Comparison of ENCODE assay signal across 18 cellular contexts in the genomic region with DNA sequence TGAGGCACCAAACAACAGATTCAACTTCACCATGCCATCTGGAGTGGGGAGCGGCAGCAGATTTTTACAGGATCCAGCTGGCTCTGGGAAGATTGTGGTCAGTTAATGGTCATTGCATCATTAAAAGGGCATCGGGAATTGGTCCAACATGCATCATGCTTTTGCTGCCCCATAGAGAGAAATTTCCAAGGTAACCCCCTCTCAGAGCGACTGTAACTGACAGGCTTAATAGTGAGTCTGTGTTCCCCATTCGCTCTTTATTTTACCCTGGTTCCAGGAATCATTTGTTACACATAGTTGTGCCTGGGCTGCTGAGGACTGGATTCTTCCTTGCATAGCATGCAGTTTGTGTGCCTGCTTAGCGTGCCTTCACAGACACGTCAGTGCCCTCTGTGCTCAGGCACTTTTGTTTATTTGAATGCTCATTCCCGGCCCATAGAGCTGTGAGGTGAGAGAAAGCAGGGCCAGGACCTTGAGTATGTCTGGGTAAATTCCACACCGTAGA. TPM values are rescaled to one million over a fixed set of nuclear protein-coding genes. Genes with fewer than 3 reads are reported as not detected.
DNase-seq lines count a peak whose midpoint lies in the region; ATAC-seq and TF ChIP-seq lines count a peak whose summit lies in the region.
"Had no signal": no experiment of that assay in that cellular context is flagged by ENCODE, and none has a peak within 500 bp of the region (broad histone marks: within the 10 kb centered on the region; RNA-seq: fewer than 3 reads in every experiment).

No MANE protein-coding gene starts in this region.

- no peaks in the 10 kb centered on the region for H3K27me3 ChIP-seq in CD4-positive, alpha-beta memory T cell (ENCODE audit: insufficient read depth, low read length)
- H3K27me3 ChIP-seq in MG63 = no peaks in the 10 kb centered on the region
- H3K27me3 ChIP-seq in esophagus muscularis mucosa = no peaks in the 10 kb centered on the region
- no peaks in the 10 kb centered on the region for H3K27me3 ChIP-seq in neuronal stem cell (ENCODE audit: control insufficient read depth in 3 of 3, insufficient read depth in 3 of 3, low read depth in 1 of 3, low read length in 3 of 3)
- H3K27me3 ChIP-seq in right lobe of liver = no peaks in the 10 kb centered on the region
- H3K27me3 ChIP-seq: pancreas had no signal

- no peak for DNase-seq in CD4-positive, alpha-beta memory T cell
- peak; percentile 66 for DNase-seq in MG63
- DNase-seq in esophagus muscularis mucosa (ENCODE audit: extremely low spot score) = no peak
- DNase-seq in neuronal stem cell (ENCODE audit: low spot score) = no peak
- no peak for DNase-seq in progenitor cell of endocrine pancreas (ENCODE audit: low spot score, unreplicated experiment)
- DNase-seq in HPDE6-E6E7 (ENCODE audit: extremely low spot score) = no peak
- DNase-seq in right lobe of liver = no peak
- no peak for DNase-seq in NCI-H2107 treated with DMSO at 0.1 percent for 48 hours (lab: John Stamatoyannopoulos, UW; ENCODE audit: unreplicated experiment)
- DNase-seq: activated naive CD4-positive, alpha-beta T cell treated with anti-CD3 and anti-CD28 coated beads, Interleukin-2, amount 50 U/mL, for 16 hours; dermis blood vessel endothelial cell; heart right ventricle; lower lobe of right lung; NCI-H1417 treated with DMSO at 0.1 percent for 48 hours; NCI-H748 treated with DMSO at 0.1 percent for 48 hours; pancreas; stimulated activated CD4-positive, alpha-beta T cell treated with anti-CD3 and anti-CD28 coated beads, Interleukin-2, amount 100 ng/mL, for 48 hours had no signal

- H3K27ac Mint-ChIP-seq in CD4-positive, alpha-beta memory T cell = peak overlapping the region in 4 of 7 donors; percentile 3 to 70 (median 28)
- H3K27ac Mint-ChIP-seq in progenitor cell of endocrine pancreas = no peak overlapping the region
- H3K27ac Mint-ChIP-seq: stimulated activated naive CD8-positive, alpha-beta T cell treated with anti-CD3 and anti-CD28 coated beads, Interleukin-15, Interleukin-2, amounts not matched to agents 100 ng/mL and 50 ng/mL, for 24 hours had no signal

- no peak overlapping the region for H2AFZ ChIP-seq in neuronal stem cell (ENCODE audit: low read length)

- H3K9me3 Mint-ChIP-seq in CD4-positive, alpha-beta memory T cell = peaks cover 0 to 5% (median under 1%) of the 10 kb centered on the region in 8 donors
- peaks cover 5% of the 10 kb centered on the region for H3K9me3 Mint-ChIP-seq in progenitor cell of endocrine pancreas (ENCODE audit: low read depth)

- H3K14ac ChIP-seq in neuronal stem cell (ENCODE audit: low read length) = no peak overlapping the region

- H3K27me3 Mint-ChIP-seq in CD4-positive, alpha-beta memory T cell = no peaks in the 10 kb centered on the region
- peaks cover 30% of the 10 kb centered on the region for H3K27me3 Mint-ChIP-seq in progenitor cell of endocrine pancreas
- H3K27me3 Mint-ChIP-seq: stimulated activated naive CD8-positive, alpha-beta T cell treated with anti-CD3 and anti-CD28 coated beads, Interleukin-15, Interleukin-2, amounts not matched to agents 100 ng/mL and 50 ng/mL, for 24 hours had no signal

- no peak for TF ChIP-seq CTCF in esophagus muscularis mucosa (IDR thresholded peaks at IDR 0.05)
- no peak for TF ChIP-seq CTCF in progenitor cell of endocrine pancreas (IDR thresholded peaks at IDR 0.05; ENCODE audit: unreplicated experiment)
- TF ChIP-seq CTCF in right lobe of liver (IDR thresholded peaks at IDR 0.05) = no peak

- no peak overlapping the region for H3K4me3 ChIP-seq in CD4-positive, alpha-beta memory T cell (ENCODE audit: low read length in 2 of 2)
- no peak overlapping the region for H3K4me3 ChIP-seq in MG63
- H3K4me3 ChIP-seq in esophagus muscularis mucosa = no peak overlapping the region
- H3K4me3 ChIP-seq in neuronal stem cell (ENCODE audit: low read length in 2 of 2) = no peak overlapping the region
- H3K4me3 ChIP-seq in right lobe of liver = no peak overlapping the region
- H3K4me3 ChIP-seq: heart right ventricle, lower lobe of right lung, pancreas had no signal

- TF ChIP-seq POLR2A in esophagus muscularis mucosa (IDR thresholded peaks at IDR 0.05; ENCODE audit: low read depth) (no peak), right lobe of liver (IDR thresholded peaks at IDR 0.05) (no peak)

- H2BK12ac ChIP-seq in neuronal stem cell (ENCODE audit: low read length) = peak overlapping the region; percentile 27

- H3K9me3 ChIP-seq in CD4-positive, alpha-beta memory T cell (ENCODE audit: control insufficient read depth in 1 of 2, low read length in 2 of 2) = no peaks in the 10 kb centered on the region
- H3K9me3 ChIP-seq in MG63 (no peaks in the 10 kb centered on the region), esophagus muscularis mucosa (no peaks in the 10 kb centered on the region), neuronal stem cell (replicated peaks in 1 of 2; ENCODE audit: control insufficient read depth in 2 of 2, insufficient read depth in 1 of 2, low read depth in 1 of 2, low read length in 2 of 2) (peaks cover 0 to 5% of the 10 kb centered on the region in 2 donors), right lobe of liver (no peaks in the 10 kb centered on the region)
- H3K9me3 ChIP-seq: lower lobe of right lung, pancreas had no signal

- intact Hi-C loops in CD4-positive, alpha-beta memory T cell (cut with micrococcal nuclease) = no loop called here
- intact Hi-C loops in esophagus muscularis mucosa (cut with DNase I) (no loop called here), right lobe of liver (cut with DNase I) (loop anchor here in 1 of 2 donors (10.0 kb wide), 1 partner anchor 248 kb away; no protein-coding TSS in a partner anchor)

- H3K4me1 Mint-ChIP-seq in CD4-positive, alpha-beta memory T cell = peaks cover 20 to 33% (median 27%) of the 10 kb centered on the region in 4 donors
- H3K4me1 Mint-ChIP-seq in progenitor cell of endocrine pancreas (ENCODE audit: low read depth) = peaks cover 14% of the 10 kb centered on the region

- no peak overlapping the region for H3K9ac ChIP-seq in neuronal stem cell (ENCODE audit: low read depth, low read length, poor library complexity)

- peak; percentile 36 for TF ChIP-seq EP300 in esophagus muscularis mucosa (IDR thresholded peaks at IDR 0.05)

- peak overlapping the region; percentile 17 for H3K18ac ChIP-seq in neuronal stem cell (ENCODE audit: low read length)

- H3K4me3 Mint-ChIP-seq in CD4-positive, alpha-beta memory T cell = no peak overlapping the region
- H3K4me3 Mint-ChIP-seq in progenitor cell of endocrine pancreas (ENCODE audit: low read depth) = no peak overlapping the region
- H3K4me3 Mint-ChIP-seq: stimulated activated naive CD8-positive, alpha-beta T cell treated with anti-CD3 and anti-CD28 coated beads, Interleukin-15, Interleukin-2, amounts not matched to agents 100 ng/mL and 50 ng/mL, for 24 hours had no signal

- peaks cover 26% of the 10 kb centered on the region for H3K4me1 ChIP-seq in CD4-positive, alpha-beta memory T cell (ENCODE audit: insufficient read depth, low read length)
- H3K4me1 ChIP-seq in esophagus muscularis mucosa (peaks cover 7 to 66% (median 58%) of the 10 kb centered on the region in 4 donors), neuronal stem cell (ENCODE audit: control insufficient read depth in 2 of 2, insufficient read depth in 1 of 2, low read depth in 1 of 2, low read length in 2 of 2) (peaks cover 12 to 14% of the 10 kb centered on the region in 2 donors), right lobe of liver (no peaks in the 10 kb centered on the region)

- no peaks in the 10 kb centered on the region for H3K36me3 Mint-ChIP-seq in CD4-positive, alpha-beta memory T cell
- peaks cover 8% of the 10 kb centered on the region for H3K36me3 Mint-ChIP-seq in progenitor cell of endocrine pancreas (ENCODE audit: insufficient read depth)

- no peak overlapping the region for H4K91ac ChIP-seq in neuronal stem cell (ENCODE audit: low read depth, low read length, poor library complexity)

- CTCF ChIA-PET in CD4-positive, alpha-beta memory T cell (lab: Charles Lee; ENCODE audit: partially characterized antibody) = interaction anchor here (1.3 to 7.2 kb wide), 5 partner anchors 16 to 356 kb away, joined by 3 to 99 read pairs (median 12); no protein-coding TSS in a partner anchor

- WGBS in esophagus muscularis mucosa = 56% methylated on average over 7 of the region's 8 CpGs
- no CpG with 5 or more reads among the region's 8 CpGs for WGBS in neuronal stem cell (ENCODE audit: extremely low coverage in 2 of 2, insufficient read length in 2 of 2, insufficient replicate concordance in 1 of 2), 2 donors
- WGBS in right lobe of liver (ENCODE audit: insufficient coverage, low coverage, low lambda C conversion rate, missing lambda C conversion rate) = 83% methylated on average over 7 of the region's 8 CpGs

- H3K4me2 ChIP-seq in neuronal stem cell (ENCODE audit: insufficient read depth, low read length, poor library complexity, severe bottlenecking) = no peak overlapping the region

- POLR2A ChIA-PET in CD4-positive, alpha-beta memory T cell (lab: Charles Lee; ENCODE audit: partially characterized antibody) = interaction anchor here (0.8 to 3.7 kb wide), 4 partner anchors 10 to 247 kb away, joined by 3 to 28 read pairs (median 6); no protein-coding TSS in a partner anchor

- no peak overlapping the region for H2BK15ac ChIP-seq in neuronal stem cell (ENCODE audit: low read length)

- no peaks in the 10 kb centered on the region for H3K36me3 ChIP-seq in CD4-positive, alpha-beta memory T cell (ENCODE audit: insufficient read depth, low read length)
- no peaks in the 10 kb centered on the region for H3K36me3 ChIP-seq in MG63
- H3K36me3 ChIP-seq in esophagus muscularis mucosa = no peaks in the 10 kb centered on the region
- H3K36me3 ChIP-seq in neuronal stem cell (replicated peaks in 1 of 2; ENCODE audit: control insufficient read depth in 2 of 2, insufficient read depth in 2 of 2, low read length in 2 of 2) = no peaks in the 10 kb centered on the region
- no peaks in the 10 kb centered on the region for H3K36me3 ChIP-seq in right lobe of liver
- H3K36me3 ChIP-seq: heart right ventricle, lower lobe of right lung, pancreas had no signal

- H2BK5ac ChIP-seq in neuronal stem cell (ENCODE audit: low read length) = no peak overlapping the region

- H3K23ac ChIP-seq in neuronal stem cell (ENCODE audit: low read depth, low read length, poor library complexity) = no peak overlapping the region

- H2BK120ac ChIP-seq in neuronal stem cell (ENCODE audit: low read depth, low read length) = no peak overlapping the region

- H3K27ac ChIP-seq in CD4-positive, alpha-beta memory T cell (ENCODE audit: low read depth, low read length) = no peak overlapping the region
- H3K27ac ChIP-seq in esophagus muscularis mucosa (replicated peaks in 1 of 4) (peak overlapping the region; percentile 72 to 84 (median 78)), neuronal stem cell (replicated peaks; ENCODE audit: low read length) (no peak overlapping the region), right lobe of liver (no peak overlapping the region)
- H3K27ac ChIP-seq: heart right ventricle, lower lobe of right lung, pancreas had no signal

- no peaks in the 10 kb centered on the region for H3K79me1 ChIP-seq in neuronal stem cell (ENCODE audit: low read depth, low read length)

- no peak for ATAC-seq in right lobe of liver
- ATAC-seq: lower lobe of right lung, pancreas, Right ventricle myocardium inferior had no signal

- no peak overlapping the region for H3K4ac ChIP-seq in neuronal stem cell (ENCODE audit: low read length)

- H4K8ac ChIP-seq in neuronal stem cell (ENCODE audit: low read depth, low read length) = no peak overlapping the region

- no peak overlapping the region for H2AK5ac ChIP-seq in neuronal stem cell (ENCODE audit: low read depth, low read length)

RNA-seq across cellular contexts. Expression of gene CDHR3, which starts 49.9 kb away (rescaled TPM):
- 10 to 100 TPM; 11.3 to 12.1 TPM for total RNA-seq in CD4-positive, alpha-beta memory T cell
- 1 to 10 TPM; 1.3 to 2.1 TPM for polyA plus RNA-seq in CD4-positive, alpha-beta memory T cell
- 0.76 TPM in 1 of 2 replicates, not detected in the other for total RNA-seq in MG63 (2014; rRNA removed; shearing (Covaris generic); ENCODE audit: low replicate concordance)
- total RNA-seq in esophagus muscularis mucosa (10 to 100 TPM in 3 of 4 donors, 1 to 10 TPM in 1; 7.8 to 41.1 (median 21.2) TPM), progenitor cell of endocrine pancreas (15.7 and 21.5 TPM in 2 replicates), right lobe of liver (1 to 10 TPM; 3.6 to 8.6 (median 4.5) TPM)
- 2.4 TPM for polyA plus RNA-seq in neuronal stem cell (2013, experiment 1 of 2)
- polyA plus RNA-seq in neuronal stem cell (2013, experiment 2 of 2) = 2.8 TPM

Comparison
In these comparisons a context has a peak if more than half of its experiments do, and no peak if none do; other contexts are left out.
1. H3K27ac ChIP-seq: peak in esophagus muscularis mucosa (4 of 4); none in CD4-positive, alpha-beta memory T cell (single experiment), neuronal stem cell (single experiment) and right lobe of liver (0 of 3).